8 cellular contexts compared by ENCODE assay signal in genomic region chr2:68908392-68908970, GRCh38. TPM values are rescaled to one million over a fixed set of nuclear protein-coding genes. Genes with fewer than 3 reads are reported as not detected.
DNase-seq lines count a peak whose midpoint lies in the region; ATAC-seq and TF ChIP-seq lines count a peak whose summit lies in the region.

No MANE protein-coding gene starts in this region.

- no peaks in the 10 kb centered on the region for H4K20me1 ChIP-seq in fibroblast of lung (ENCODE audit: control insufficient read depth, extremely low read depth, insufficient read depth, low read length)

- H3K4me1 ChIP-seq in fibroblast of lung (ENCODE audit: control insufficient read depth, extremely low read depth, insufficient read depth, low read length) (peaks cover 7% of the 10 kb centered on the region), aorta (ENCODE audit: control insufficient read depth in 1 of 2, insufficient read depth in 2 of 2, low read length in 2 of 2) (peaks cover 0 to 6% of the 10 kb centered on the region in 2 donors)

- no peaks in the 10 kb centered on the region for H3K79me2 ChIP-seq in fibroblast of lung (ENCODE audit: control insufficient read depth, insufficient read depth, low read length)

- H3K4me3 Mint-ChIP-seq in CD14-positive monocyte (peak overlapping the region in 1 of 2 donors; percentile 70), progenitor cell of endocrine pancreas (ENCODE audit: low read depth) (no peak overlapping the region)

- H3K36me3 Mint-ChIP-seq in CD14-positive monocyte (no peaks in the 10 kb centered on the region), progenitor cell of endocrine pancreas (ENCODE audit: insufficient read depth) (peaks cover 2% of the 10 kb centered on the region)

- H3K9me3 ChIP-seq in fibroblast of lung (ENCODE audit: control insufficient read depth, insufficient read depth, low read depth, low read length) (no peaks in the 10 kb centered on the region), aorta (ENCODE audit: control insufficient read depth, low read length) (no peaks in the 10 kb centered on the region)

- H3K4me1 Mint-ChIP-seq in CD14-positive monocyte: peaks cover 21% of the 10 kb centered on the region
- peaks cover 7% of the 10 kb centered on the region for H3K4me1 Mint-ChIP-seq in progenitor cell of endocrine pancreas (ENCODE audit: low read depth)

- peak; percentile 97 for ATAC-seq in GM19397 (IDR thresholded peaks at IDR 0.05; ENCODE audit: unreplicated experiment)
- peak; percentile 96 for ATAC-seq in HG03460 (IDR thresholded peaks at IDR 0.05; ENCODE audit: unreplicated experiment)
- ATAC-seq in aorta (ENCODE audit: low FRiP score): peak; percentile 89

- H3K27me3 ChIP-seq in fibroblast of lung (ENCODE audit: control insufficient read depth, insufficient read depth, low read length) (no peaks in the 10 kb centered on the region), aorta (ENCODE audit: control insufficient read depth in 1 of 2, insufficient read depth in 2 of 2, low read length in 1 of 2) (no peaks in the 10 kb centered on the region)

- H3K27ac ChIP-seq in fibroblast of lung (ENCODE audit: insufficient read depth, low read length): peak overlapping the region; percentile 6
- H3K27ac ChIP-seq in aorta (ENCODE audit: low read depth in 1 of 2, low read length in 2 of 2): peak overlapping the region in 1 of 2 donors; percentile 12

- H3K9me3 Mint-ChIP-seq in CD14-positive monocyte (peaks cover 0 to 2% (median 0%) of the 10 kb centered on the region in 7 donors), progenitor cell of endocrine pancreas (ENCODE audit: low read depth) (peaks cover 10% of the 10 kb centered on the region)

- WGBS in aorta, 2 donors: 22 to 30% methylated on average over 5 of the region's 5 CpGs

- TF ChIP-seq CTCF in CD14-positive monocyte (IDR thresholded peaks at IDR 0.05) (no peak), fibroblast of lung (conservative IDR thresholded peaks at IDR 0.05 in 1 of 2, IDR thresholded peaks at IDR 0.05 in 1 of 2; ENCODE audit: low read depth in 1 of 2, low read length in 2 of 2) (no peak), progenitor cell of endocrine pancreas (IDR thresholded peaks at IDR 0.05; ENCODE audit: unreplicated experiment) (no peak)

- DNase-seq in CD14-positive monocyte (ENCODE audit: low spot score) (peak; percentile 76), NK-92 (lab: John Stamatoyannopoulos, UW; ENCODE audit: unreplicated experiment) (peak; percentile 18), fibroblast of lung (ENCODE audit: low read depth in 2 of 2) (peak; percentile 81 to 96), progenitor cell of endocrine pancreas (ENCODE audit: low spot score, unreplicated experiment) (no peak), aorta (peak; percentile 87 to 90)
- peak in 2 of 3 experiments; percentile 33 to 43 for DNase-seq in activated CD8-positive, alpha-beta memory T cell treated with anti-CD3 and anti-CD28 coated beads for 48 hours (ENCODE audit: low read depth in 2 of 3, low spot score in 2 of 3)

- no peak overlapping the region for H2AFZ ChIP-seq in fibroblast of lung (ENCODE audit: low read length)

- H3K27ac Mint-ChIP-seq in CD14-positive monocyte (peak overlapping the region in 6 of 7 donors; percentile 40 to 83 (median 75)), progenitor cell of endocrine pancreas (peak overlapping the region; percentile 40)

- H3K27me3 Mint-ChIP-seq in CD14-positive monocyte (ENCODE audit: low read depth in 3 of 3): peaks cover 0 to 2% (median 0%) of the 10 kb centered on the region in 3 donors
- no peaks in the 10 kb centered on the region for H3K27me3 Mint-ChIP-seq in progenitor cell of endocrine pancreas

- no peak overlapping the region for H3K9ac ChIP-seq in fibroblast of lung (ENCODE audit: insufficient read depth, low read length)

- H3K4me3 ChIP-seq in fibroblast of lung (replicated peaks in 1 of 4; ENCODE audit: control extremely low read depth in 1 of 4, insufficient read depth in 1 of 4, low read depth in 3 of 4, low read length in 4 of 4) (no peak overlapping the region), aorta (ENCODE audit: low read length in 2 of 2) (no peak overlapping the region)

- intact Hi-C loops in CD14-positive monocyte (cut with micrococcal nuclease): loop anchor here in 1 of 2 donors (5.0 to 10.0 kb wide), 4 partner anchors 71 to 441 kb away; partner anchors contain the start of genes APLF and FBXO48
- intact Hi-C loops in aorta (cut with DNase I): loop anchor here (5.0 kb wide), 2 partner anchors 71 to 76 kb away; no protein-coding TSS in a partner anchor

- H3K4me2 ChIP-seq in fibroblast of lung (ENCODE audit: extremely low read depth, insufficient read depth, low read length): no peak overlapping the region

- H3K36me3 ChIP-seq in fibroblast of lung (ENCODE audit: control insufficient read depth, insufficient read depth, low read length): no peaks in the 10 kb centered on the region
- no peaks in the 10 kb centered on the region for H3K36me3 ChIP-seq in aorta (ENCODE audit: control insufficient read depth in 1 of 2, insufficient read depth in 2 of 2, low read length in 1 of 2)

RNA-seq across cellular contexts. Expression of gene BMP10, which starts 37.3 kb away (rescaled TPM):
- polyA plus RNA-seq in CD14-positive monocyte (not detected), fibroblast of lung (not detected in 2 replicates), aorta (not detected)
- total RNA-seq in fibroblast of lung (not detected in 2 replicates), progenitor cell of endocrine pancreas (not detected in 2 replicates), aorta (not detected)
- polyA plus RNA-seq in fibroblast of lung (2012): not detected in 2 replicates
- not detected in 2 replicates for polyA minus RNA-seq in fibroblast of lung (ENCODE audit: low replicate concordance)

RNA-seq across cellular contexts. Expression of gene GKN2, which starts 44.2 kb away (rescaled TPM):
- polyA plus RNA-seq in CD14-positive monocyte: not detected
- not detected in 2 replicates for total RNA-seq in fibroblast of lung
- not detected in 2 replicates for polyA plus RNA-seq in fibroblast of lung
- polyA plus RNA-seq in fibroblast of lung (2012): not detected in 2 replicates
- polyA minus RNA-seq in fibroblast of lung (ENCODE audit: low replicate concordance): not detected in 2 replicates
- not detected in 2 replicates for total RNA-seq in progenitor cell of endocrine pancreas
- not detected for total RNA-seq in aorta
- polyA plus RNA-seq in aorta: 1 to 10 TPM; 1.5 to 1.9 TPM
